Comparison of ENCODE assay signal across 9 cellular contexts in genomic region chr7:106109521-106110237, GRCh38. TPM values are rescaled to one million over a fixed set of nuclear protein-coding genes. Genes with fewer than 3 reads are reported as not detected.
A peak's percentile ranks its signal among the peaks of the same experiment; 100 is the strongest.
DNase-seq lines count a peak whose midpoint lies in the region; ATAC-seq and TF ChIP-seq lines count a peak whose summit lies in the region.
"Had no signal": no experiment of that assay in that cellular context is flagged by ENCODE, and none has a peak within 500 bp of the region (broad histone marks: within the 10 kb centered on the region; RNA-seq: fewer than 3 reads in every experiment).

No MANE protein-coding gene starts in this region.

- peaks cover 13% of the 10 kb centered on the region for H3K36me3 Mint-ChIP-seq in activated CD4-positive, alpha-beta T cell treated with anti-CD3 and anti-CD28 coated beads, Interleukin-2, amount 10 ng/mL, durations not matched to agents 24 days and 14 days (ENCODE audit: low read depth)

- H3K4me1 ChIP-seq in iPS-20b (ENCODE audit: insufficient read depth, low read length) = peaks cover 27% of the 10 kb centered on the region
- H3K4me1 ChIP-seq in subcutaneous abdominal adipose tissue (ENCODE audit: control insufficient read depth in 5 of 5, insufficient read depth in 5 of 5, low read length in 5 of 5) = peaks cover 2 to 61% (median 46%) of the 10 kb centered on the region in 5 donors

- H3K4me1 Mint-ChIP-seq in activated CD4-positive, alpha-beta T cell treated with anti-CD3 and anti-CD28 coated beads, Interleukin-2, amount 10 ng/mL, durations not matched to agents 24 days and 14 days = peaks cover 48% of the 10 kb centered on the region

- H3K27ac ChIP-seq in VCaP (peak overlapping the region; percentile 99), iPS-20b (ENCODE audit: low read length) (no peak overlapping the region), subcutaneous abdominal adipose tissue (ENCODE audit: low read depth, low read length) (peak overlapping the region; percentile 96)

- H3K9me3 Mint-ChIP-seq in activated CD4-positive, alpha-beta T cell treated with anti-CD3 and anti-CD28 coated beads, Interleukin-2, amount 10 ng/mL, durations not matched to agents 24 days and 14 days = no peaks in the 10 kb centered on the region

- ATAC-seq in GM21619 (IDR thresholded peaks at IDR 0.05; ENCODE audit: unreplicated experiment) (no peak), esophagus mucosa (no peak)
- ATAC-seq: pancreas had no signal

- H3K9me3 ChIP-seq in iPS-20b (ENCODE audit: insufficient read depth, low read depth, low read length) (no peaks in the 10 kb centered on the region), subcutaneous abdominal adipose tissue (ENCODE audit: control insufficient read depth in 5 of 5, low read length in 5 of 5) (no peaks in the 10 kb centered on the region)
- H3K9me3 ChIP-seq: pancreas had no signal

- H3K27me3 ChIP-seq in iPS-20b (ENCODE audit: insufficient read depth, low read length) (peaks cover 18% of the 10 kb centered on the region), subcutaneous abdominal adipose tissue (ENCODE audit: control insufficient read depth in 5 of 5, insufficient read depth in 4 of 5, low read length in 5 of 5) (no peaks in the 10 kb centered on the region)
- H3K27me3 ChIP-seq: pancreas had no signal

- H3K9ac ChIP-seq in iPS-20b (ENCODE audit: low read depth, low read length) (no peak overlapping the region), subcutaneous abdominal adipose tissue (ENCODE audit: low read length in 5 of 5) (peak overlapping the region in 2 of 5 donors; percentile 17 to 56)

- H3K4me3 ChIP-seq in iPS-20b (ENCODE audit: low read length) (peak overlapping the region; percentile 78), subcutaneous abdominal adipose tissue (ENCODE audit: low read depth in 1 of 5, low read length in 5 of 5) (peak overlapping the region in 3 of 5 donors; percentile 79 to 84 (median 82))

- intact Hi-C loops in activated CD4-positive, alpha-beta T cell treated with anti-CD3 and anti-CD28 coated beads, Interleukin-2, amount 10 ng/mL, durations not matched to agents 24 days and 14 days (cut with micrococcal nuclease) = loop anchor here (5.0 kb wide), 1 partner anchor 1633 kb away; the partner anchor contains the start of gene CBLL1

- H3K27me3 Mint-ChIP-seq in activated CD4-positive, alpha-beta T cell treated with anti-CD3 and anti-CD28 coated beads, Interleukin-2, amount 10 ng/mL, durations not matched to agents 24 days and 14 days = peaks cover 3% of the 10 kb centered on the region

- no peaks in the 10 kb centered on the region for H3K36me3 ChIP-seq in iPS-20b (ENCODE audit: insufficient read depth, low read depth, low read length)
- no peaks in the 10 kb centered on the region for H3K36me3 ChIP-seq in subcutaneous abdominal adipose tissue (ENCODE audit: control insufficient read depth in 5 of 5, insufficient read depth in 5 of 5, low read length in 5 of 5)
- H3K36me3 ChIP-seq: pancreas had no signal

- no peak for TF ChIP-seq CTCF in VCaP (conservative IDR thresholded peaks at IDR 0.05)

- peak overlapping the region; percentile 12 for H3K27ac Mint-ChIP-seq in activated CD4-positive, alpha-beta T cell treated with anti-CD3 and anti-CD28 coated beads, Interleukin-2, amount 10 ng/mL, durations not matched to agents 24 days and 14 days

- peak; percentile 40 for DNase-seq in activated CD4-positive, alpha-beta T cell treated with anti-CD3 and anti-CD28 coated beads, Interleukin-2, amount 10 ng/mL, durations not matched to agents 24 days and 14 days
- no peak for DNase-seq in activated CD4-positive, alpha-beta T cell treated with anti-CD3 and anti-CD28 coated beads for 4 hours
- DNase-seq in HUDEP-2 (lab: John Stamatoyannopoulos, UW; ENCODE audit: unreplicated experiment in 76 of 76) = no peak
- DNase-seq: pancreas had no signal

- H3K4me3 Mint-ChIP-seq in activated CD4-positive, alpha-beta T cell treated with anti-CD3 and anti-CD28 coated beads, Interleukin-2, amount 10 ng/mL, durations not matched to agents 24 days and 14 days = peak overlapping the region; percentile 62

RNA-seq across cellular contexts. Expression of gene SYPL1, which starts 2.4 kb away (rescaled TPM):
- 26.6 and 27.2 TPM in 2 replicates for total RNA-seq in activated CD4-positive, alpha-beta T cell treated with anti-CD3 and anti-CD28 coated beads, Interleukin-2, amount 10 ng/mL, durations not matched to agents 24 days and 14 days
- total RNA-seq in esophagus mucosa = 131 TPM
